Comparison of ENCODE assay signal across 12 cellular contexts in the genomic region with DNA sequence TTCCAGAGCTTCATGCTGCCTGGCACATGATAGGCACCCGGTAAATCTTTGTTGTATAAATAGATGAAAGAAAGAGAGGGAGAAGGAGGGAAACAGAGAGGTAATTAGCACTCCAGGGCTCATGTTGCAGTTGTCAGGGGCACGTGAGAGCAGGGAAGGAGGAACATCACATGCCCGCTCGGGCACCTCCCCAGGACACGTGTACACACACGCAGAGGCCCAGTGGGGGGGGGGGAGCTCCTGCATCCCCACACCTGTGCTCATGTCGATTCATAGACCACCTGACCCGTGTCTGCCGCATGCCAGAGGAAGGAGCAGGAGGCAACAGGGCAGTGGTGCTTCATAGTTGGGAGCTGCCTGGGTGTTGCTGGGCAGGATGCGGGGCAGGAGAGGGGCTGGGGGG. TPM values are rescaled to one million over a fixed set of nuclear protein-coding genes. Genes with fewer than 3 reads are reported as not detected.
DNase-seq lines count a peak whose midpoint lies in the region; ATAC-seq lines count a peak whose summit lies in the region.
"Had no signal": no experiment of that assay in that cellular context is flagged by ENCODE, and none has a peak within 500 bp of the region (broad histone marks: within the 10 kb centered on the region; RNA-seq: fewer than 3 reads in every experiment).

No MANE protein-coding gene starts in this region.

- peak; percentile 43 for DNase-seq in NCI-H1417 treated with DMSO at 0.1 percent for 48 hours (lab: John Stamatoyannopoulos, UW)
- DNase-seq in T-helper 17 cell = no peak
- DNase-seq in stimulated activated naive B cell treated with anti-CD40 and anti-IgM and Interleukin-4, amounts not matched to agents 10 μg/mL and 1 μg/mL and 100 μg/mL, for 72 hours = no peak
- DNase-seq in head of caudate nucleus = no peak
- no peak for DNase-seq in T-helper 9 cell
- no peak for DNase-seq in epidermal melanocyte (ENCODE audit: insufficient read length, low spot score)
- DNase-seq: islet precursor cell, NCI-H1105 had no signal

- H3K4me3 Mint-ChIP-seq in T-helper 17 cell = peak overlapping the region; percentile 41
- H3K4me3 Mint-ChIP-seq in stimulated activated naive B cell treated with anti-CD40 and anti-IgM and Interleukin-4, amounts not matched to agents 10 μg/mL and 1 μg/mL and 100 μg/mL, for 72 hours = peak overlapping the region in 1 of 2 donors; percentile 1
- H3K4me3 Mint-ChIP-seq: GM23338 had no signal

- intact Hi-C loops in head of caudate nucleus (cut with DNase I) = loop anchor here (5.0 kb wide), 1 partner anchor 202 kb away; a partner anchor contains a TSS

- H3K9me3 ChIP-seq in T-helper 17 cell (ENCODE audit: control insufficient read depth, low read length, poor library complexity, severe bottlenecking) = no peaks in the 10 kb centered on the region

- no peaks in the 10 kb centered on the region for H3K9me3 Mint-ChIP-seq in stimulated activated naive B cell treated with anti-CD40 and anti-IgM and Interleukin-4, amounts not matched to agents 10 μg/mL and 1 μg/mL and 100 μg/mL, for 72 hours
- H3K9me3 Mint-ChIP-seq: GM23338 had no signal

- no peaks in the 10 kb centered on the region for H3K27me3 ChIP-seq in layer of hippocampus (ENCODE audit: control insufficient read depth, insufficient read depth, low read length)

- no peak overlapping the region for H3K27ac Mint-ChIP-seq in T-helper 17 cell
- H3K27ac Mint-ChIP-seq in stimulated activated naive B cell treated with anti-CD40 and anti-IgM and Interleukin-4, amounts not matched to agents 10 μg/mL and 1 μg/mL and 100 μg/mL, for 72 hours = peak overlapping the region; percentile 83
- H3K27ac Mint-ChIP-seq: GM23338 had no signal

- H3K27me3 Mint-ChIP-seq in T-helper 17 cell = no peaks in the 10 kb centered on the region
- H3K27me3 Mint-ChIP-seq in stimulated activated naive B cell treated with anti-CD40 and anti-IgM and Interleukin-4, amounts not matched to agents 10 μg/mL and 1 μg/mL and 100 μg/mL, for 72 hours = no peaks in the 10 kb centered on the region

- peaks cover 14% of the 10 kb centered on the region for H3K4me1 Mint-ChIP-seq in T-helper 17 cell
- H3K4me1 Mint-ChIP-seq in stimulated activated naive B cell treated with anti-CD40 and anti-IgM and Interleukin-4, amounts not matched to agents 10 μg/mL and 1 μg/mL and 100 μg/mL, for 72 hours = peaks cover 24 to 29% of the 10 kb centered on the region in 2 donors

- no peaks in the 10 kb centered on the region for H3K36me3 Mint-ChIP-seq in T-helper 17 cell (ENCODE audit: low read depth)
- H3K36me3 Mint-ChIP-seq in stimulated activated naive B cell treated with anti-CD40 and anti-IgM and Interleukin-4, amounts not matched to agents 10 μg/mL and 1 μg/mL and 100 μg/mL, for 72 hours = no peaks in the 10 kb centered on the region

- ATAC-seq in T-helper 17 cell (no peak), GM19035 (IDR thresholded peaks at IDR 0.05; ENCODE audit: unreplicated experiment) (no peak)
- ATAC-seq in stimulated activated naive B cell treated with anti-CD40 and anti-IgM and Interleukin-4, amounts not matched to agents 10 μg/mL and 1 μg/mL and 100 μg/mL, for 72 hours (replicated peaks) = peak; percentile 18 to 20
- ATAC-seq: GM23338 had no signal

- peak overlapping the region; percentile 30 for H3K27ac ChIP-seq in layer of hippocampus (ENCODE audit: low read depth, low read length)
- H3K27ac ChIP-seq: epithelial cell of prostate had no signal

RNA-seq across cellular contexts. Expression of a gene that starts 37.1 kb away (rescaled TPM):
- total RNA-seq in T-helper 17 cell = not detected
- total RNA-seq: GM23338 had no signal

Comparison
In these comparisons a context has a peak if more than half of its experiments do, and no peak if none do; other contexts are left out.
1. ATAC-seq: peak in stimulated activated naive B cell treated with anti-CD40 and anti-IgM and Interleukin-4, amounts not matched to agents 10 μg/mL and 1 μg/mL and 100 μg/mL, for 72 hours (2 of 2); none in T-helper 17 cell (single experiment) and GM19035 (single experiment).